ENCODE assay signal across 21 cellular contexts in genomic region chr17:66953661-66954060, GRCh38. TPM values are rescaled to one million over a fixed set of nuclear protein-coding genes. Genes with fewer than 3 reads are reported as not detected.
DNase-seq lines count a peak whose midpoint lies in the region; ATAC-seq and TF ChIP-seq lines count a peak whose summit lies in the region.
"Had no signal": no experiment of that assay in that cellular context is flagged by ENCODE, and none has a peak within 500 bp of the region (broad histone marks: within the 10 kb centered on the region; RNA-seq: fewer than 3 reads in every experiment).

No MANE protein-coding gene starts in this region.

- H3K4me3 ChIP-seq in RWPE2 (ENCODE audit: severe bottlenecking) (no peak overlapping the region), SJCRH30 (no peak overlapping the region)
- H3K4me3 ChIP-seq: ascending aorta, lower lobe of right lung, SK-N-MC, upper lobe of left lung had no signal

- TF ChIP-seq CTCF in RWPE2 (IDR thresholded peaks at IDR 0.05; ENCODE audit: poor library complexity, severe bottlenecking), result no peak

- intact Hi-C loops in left ventricle myocardium superior (cut with micrococcal nuclease) (no loop called here), Right ventricle myocardium superior (cut with DNase I) (no loop called here)

- ATAC-seq in left ventricle myocardium superior, result peak; percentile 15
- no peak for ATAC-seq in Right ventricle myocardium superior (ENCODE audit: poor library complexity)
- ATAC-seq in RWPE2 (ENCODE audit: low read depth), result no peak
- ATAC-seq in HG03159 (IDR thresholded peaks at IDR 0.05; ENCODE audit: unreplicated experiment), result no peak
- no peak for ATAC-seq in HG03378 (IDR thresholded peaks at IDR 0.05; ENCODE audit: unreplicated experiment)
- no peak for ATAC-seq in HG03135 (IDR thresholded peaks at IDR 0.05; ENCODE audit: unreplicated experiment)
- ATAC-seq: activated CD4-positive, alpha-beta T cell treated with anti-CD3 and anti-CD28 coated beads for 36 hours; lower lobe of right lung; naive thymus-derived CD4-positive, alpha-beta T cell had no signal

- H3K9me3 ChIP-seq in RWPE2 (ENCODE audit: severe bottlenecking) (no peaks in the 10 kb centered on the region), SJCRH30 (replicated peaks) (no peaks in the 10 kb centered on the region; the same call in 1 of the 2 replicates)
- H3K9me3 ChIP-seq: ascending aorta, lower lobe of right lung, upper lobe of left lung had no signal

- H3K4me1 ChIP-seq in RWPE2 (ENCODE audit: insufficient read depth, poor library complexity, severe bottlenecking) (peaks cover 36% of the 10 kb centered on the region), SJCRH30 (peaks cover 26% of the 10 kb centered on the region)
- H3K4me1 ChIP-seq: ascending aorta, lower lobe of right lung had no signal

- H3K27me3 ChIP-seq in RWPE2 (ENCODE audit: insufficient read depth, poor library complexity, severe bottlenecking), result no peaks in the 10 kb centered on the region
- H3K27me3 ChIP-seq in SJCRH30, result no peaks in the 10 kb centered on the region
- H3K27me3 ChIP-seq: ascending aorta, upper lobe of left lung had no signal

- H3K27ac ChIP-seq in RWPE2 (ENCODE audit: poor library complexity, severe bottlenecking), result peak overlapping the region; percentile 99
- H3K27ac ChIP-seq in SJCRH30, result no peak overlapping the region
- H3K27ac ChIP-seq: ascending aorta, KMS-11, SK-N-MC had no signal

- no peak for DNase-seq in left ventricle myocardium superior
- no peak for DNase-seq in Right ventricle myocardium superior
- no peak for DNase-seq in RWPE2 (ENCODE audit: low spot score)
- DNase-seq in inferior parietal cortex (ENCODE audit: extremely low spot score), result peak; percentile 40
- no peak for DNase-seq in SJCRH30
- DNase-seq: activated CD4-positive, alpha-beta T cell treated with anti-CD3 and anti-CD28 coated beads for 36 hours; activated CD8-positive, alpha-beta memory T cell treated with anti-CD3 and anti-CD28 coated beads, Interleukin-2, amount 50 U/mL, for 4 hours; CD4-positive, alpha-beta memory T cell; HCEC 1CT; lower lobe of right lung; naive thymus-derived CD4-positive, alpha-beta T cell; NCI-H345; stimulated activated naive CD4-positive, alpha-beta T cell treated with Interleukin-2 at 50 U/mL for 16 hours; upper lobe of left lung had no signal

- H3K36me3 ChIP-seq in RWPE2 (ENCODE audit: low read depth) (no peaks in the 10 kb centered on the region), SJCRH30 (no peaks in the 10 kb centered on the region)
- H3K36me3 ChIP-seq: ascending aorta, lower lobe of right lung, upper lobe of left lung had no signal

RNA-seq across cellular contexts. Expression of gene CACNG4, which starts 10.8 kb away (rescaled TPM):
- not detected for total RNA-seq in left ventricle myocardium superior
- total RNA-seq in Right ventricle myocardium superior, result not detected
- total RNA-seq in SJCRH30 (2014; rRNA removed; shearing (Covaris generic)), result 0.30 and 0.49 TPM in 2 replicates
- total RNA-seq: activated CD4-positive, alpha-beta T cell treated with anti-CD3 and anti-CD28 coated beads for 36 hours; ascending aorta; CD4-positive, alpha-beta memory T cell; naive thymus-derived CD4-positive, alpha-beta T cell; posterior vena cava had no signal
